Comparison of ENCODE assay signal across 16 cellular contexts in the genomic region with DNA sequence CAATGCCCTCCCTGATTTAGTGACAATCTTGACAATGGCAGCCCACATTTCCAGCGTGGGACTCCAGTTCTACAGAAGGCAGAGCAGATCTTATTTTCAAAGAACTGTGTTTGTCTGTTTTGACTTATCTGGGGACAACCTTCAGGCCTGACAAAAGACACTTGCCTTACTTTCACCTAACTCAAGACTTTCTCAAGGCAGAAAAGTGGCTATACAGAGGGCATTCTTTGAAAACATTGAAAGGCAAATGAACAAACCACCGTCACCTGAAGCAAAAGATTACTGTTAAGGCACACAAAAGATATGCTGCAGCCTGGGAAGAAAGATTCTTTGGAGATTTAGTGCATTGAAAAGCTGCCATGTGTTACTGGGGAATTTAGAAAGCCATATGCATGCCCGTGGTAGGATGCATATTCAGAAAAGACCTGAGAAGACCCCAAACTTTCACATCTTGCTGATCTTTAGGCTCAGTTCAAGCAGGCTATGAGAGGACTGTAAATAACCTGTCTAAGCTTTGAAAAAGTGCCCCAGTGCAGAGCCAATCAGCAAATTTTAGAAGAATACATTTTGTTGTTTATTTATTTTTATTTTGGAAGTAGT.
DNase-seq lines count a peak whose midpoint lies in the region; ATAC-seq, FAIRE-seq and TF ChIP-seq lines count a peak whose summit lies in the region.
"Had no signal": no experiment of that assay in that cellular context is flagged by ENCODE, and none has a peak within 500 bp of the region (broad histone marks: within the 10 kb centered on the region; RNA-seq: fewer than 3 reads in every experiment).

No MANE protein-coding gene starts in this region.

- POLR2A ChIA-PET in H1 (lab: Charles Lee; ENCODE audit: partially characterized antibody), result interaction anchor here (1.0 to 1.1 kb wide), 3 partner anchors 10 to 15 kb away, joined by 3 to 5 read pairs (median 4); no protein-coding TSS in a partner anchor
- POLR2A ChIA-PET in activated CD4-positive, alpha-beta memory T cell treated with anti-CD3 and anti-CD28 coated beads for 36 hours (lab: Charles Lee), result no interaction called here

- no peak overlapping the region for H3K4ac ChIP-seq in H9 (ENCODE audit: low read depth, low read length)
- H3K4ac ChIP-seq in H1 (replicated peaks; ENCODE audit: insufficient read length, low read depth, low read length), result no peak overlapping the region
- no peak overlapping the region for H3K4ac ChIP-seq in neuronal stem cell (ENCODE audit: low read length)

- no peaks in the 10 kb centered on the region for H3K27me3 ChIP-seq in H9 (ENCODE audit: insufficient read depth, low read length)
- no peaks in the 10 kb centered on the region for H3K27me3 ChIP-seq in OCI-LY1 (ENCODE audit: insufficient read depth, low read length)
- no peaks in the 10 kb centered on the region for H3K27me3 ChIP-seq in H1 (replicated peaks in 1 of 4; ENCODE audit: control insufficient read depth in 3 of 4, extremely low read depth in 1 of 4, insufficient read depth in 3 of 4, low read length in 3 of 4)
- no peaks in the 10 kb centered on the region for H3K27me3 ChIP-seq in neuronal stem cell (ENCODE audit: control insufficient read depth in 3 of 3, insufficient read depth in 3 of 3, low read depth in 1 of 3, low read length in 3 of 3)
- H3K27me3 ChIP-seq: SJSA1 had no signal

- no peak for DNase-seq in H9
- no peak for DNase-seq in H1 (ENCODE audit: low read depth in 1 of 2, low spot score in 2 of 2)
- DNase-seq in neuronal stem cell (ENCODE audit: low spot score), result no peak
- DNase-seq in activated CD4-positive, alpha-beta memory T cell treated with anti-CD3 and anti-CD28 coated beads for 36 hours, result no peak
- DNase-seq in activated T-helper 2 cell treated with anti-CD3 and anti-CD28 coated beads, Interferon-gamma antibody, Interleukin-2, Interleukin-4, amounts not matched to agents 10 μg/mL and 5 μg/mL and 100 μg/mL, durations not matched to agents 14 hours and 24 hours and 36 hours (ENCODE audit: low spot score), result no peak
- no peak for DNase-seq in NCI-H2171 treated with DMSO at 0.1 percent for 48 hours (lab: John Stamatoyannopoulos, UW)
- DNase-seq: C1 segment of cervical spinal cord, GF-D8, Kasumi-1, NCI-H1105 treated with DMSO at 0.1 percent for 48 hours, NCI-H1694 treated with DMSO at 0.1 percent for 48 hours, NCI-H526 had no signal

- H3K4me1 ChIP-seq in H9 (ENCODE audit: insufficient read depth, low read length), result peaks cover 3% of the 10 kb centered on the region; the same call in 1 of the 2 replicates
- peaks cover 19% of the 10 kb centered on the region for H3K4me1 ChIP-seq in OCI-LY1 (ENCODE audit: insufficient read depth, low read length, severe bottlenecking)
- peaks cover 0 to 10% (median 7%) of the 10 kb centered on the region in 4 experiments; a peak in 4 of 7 replicates for H3K4me1 ChIP-seq in H1 (replicated peaks in 1 of 4; ENCODE audit: control insufficient read depth in 3 of 4, insufficient read depth in 4 of 4, low read length in 3 of 4)
- peaks cover 5 to 6% of the 10 kb centered on the region in 2 donors for H3K4me1 ChIP-seq in neuronal stem cell (ENCODE audit: control insufficient read depth in 2 of 2, insufficient read depth in 1 of 2, low read depth in 1 of 2, low read length in 2 of 2)
- H3K4me1 ChIP-seq: SJSA1 had no signal

- H3K27ac ChIP-seq in H9 (ENCODE audit: insufficient read length, low read depth, low read length) (peak overlapping the region; percentile 41), OCI-LY1 (ENCODE audit: low read depth, low read length, poor library complexity, severe bottlenecking) (peak overlapping the region; percentile 72), H1 (ENCODE audit: low read depth, low read length) (0 out of 2 replicates have a peak overlapping the region, but pooled peaks have one; percentile 16), neuronal stem cell (replicated peaks; ENCODE audit: low read length) (no peak overlapping the region)
- H3K27ac ChIP-seq: SJSA1 had no signal

- H3K36me3 ChIP-seq in OCI-LY1 (ENCODE audit: insufficient read depth, low read length) (no peaks in the 10 kb centered on the region), H1 (ENCODE audit: control insufficient read depth in 2 of 4, insufficient read depth in 4 of 4, low read length in 3 of 4) (no peaks in the 10 kb centered on the region), neuronal stem cell (replicated peaks in 1 of 2; ENCODE audit: control insufficient read depth in 2 of 2, insufficient read depth in 2 of 2, low read length in 2 of 2) (no peaks in the 10 kb centered on the region)
- H3K36me3 ChIP-seq: SJSA1 had no signal

- H2BK20ac ChIP-seq in H9 (ENCODE audit: low read depth, low read length, poor library complexity, severe bottlenecking) (no peak overlapping the region), H1 (ENCODE audit: low read length) (no peak overlapping the region)

- peaks cover 0 to 8% (median 4%) of the 10 kb centered on the region in 3 experiments; a peak in 6 of 7 replicates for H3K36me3 Mint-ChIP-seq in H9 (ENCODE audit: insufficient read depth in 1 of 3, low read depth in 3 of 3)
- peaks cover 7% of the 10 kb centered on the region for H3K36me3 Mint-ChIP-seq in activated CD4-positive, alpha-beta memory T cell treated with anti-CD3 and anti-CD28 coated beads for 36 hours
- no peaks in the 10 kb centered on the region for H3K36me3 Mint-ChIP-seq in activated T-helper 2 cell treated with anti-CD3 and anti-CD28 coated beads, Interferon-gamma antibody, Interleukin-2, Interleukin-4, amounts not matched to agents 10 μg/mL and 5 μg/mL and 100 μg/mL, durations not matched to agents 14 hours and 24 hours and 36 hours (ENCODE audit: low read depth)

- H2AK5ac ChIP-seq in H9 (ENCODE audit: insufficient read length, low read length), result no peak overlapping the region
- H2AK5ac ChIP-seq in H1 (ENCODE audit: low read depth, low read length), result no peak overlapping the region
- no peak overlapping the region for H2AK5ac ChIP-seq in neuronal stem cell (ENCODE audit: low read depth, low read length)

- no peaks in the 10 kb centered on the region for H3K27me3 Mint-ChIP-seq in H9 (ENCODE audit: low read depth)
- no peaks in the 10 kb centered on the region for H3K27me3 Mint-ChIP-seq in activated CD4-positive, alpha-beta memory T cell treated with anti-CD3 and anti-CD28 coated beads for 36 hours
- peaks cover 2% of the 10 kb centered on the region for H3K27me3 Mint-ChIP-seq in activated T-helper 2 cell treated with anti-CD3 and anti-CD28 coated beads, Interferon-gamma antibody, Interleukin-2, Interleukin-4, amounts not matched to agents 10 μg/mL and 5 μg/mL and 100 μg/mL, durations not matched to agents 14 hours and 24 hours and 36 hours (ENCODE audit: low read depth)
- H3K27me3 Mint-ChIP-seq: IgD-negative memory B cell had no signal

- no peak for TF ChIP-seq CTCF in H9 (conservative IDR thresholded peaks at IDR 0.05)
- TF ChIP-seq CTCF in OCI-LY1 (IDR thresholded peaks at IDR 0.05; ENCODE audit: low read length), result no peak
- TF ChIP-seq CTCF in H1 (IDR thresholded peaks at IDR 0.05; ENCODE audit: control extremely low read depth in 1 of 3, insufficient read depth in 1 of 3, low read depth in 1 of 3, low read length in 3 of 3), result no peak

- CTCF ChIA-PET in H1 (lab: Charles Lee; ENCODE audit: partially characterized antibody), result interaction anchor here (1.0 to 2.4 kb wide), 3 partner anchors 9 to 44 kb away, joined by 3 to 10 read pairs (median 3); no protein-coding TSS in a partner anchor
- CTCF ChIA-PET in activated CD4-positive, alpha-beta memory T cell treated with anti-CD3 and anti-CD28 coated beads for 36 hours (lab: Charles Lee), result interaction anchor here (2.1 kb wide), 1 partner anchor 10 kb away, joined by 16 read pairs; no protein-coding TSS in a partner anchor

- no peaks in the 10 kb centered on the region for H3F3A ChIP-seq in OCI-LY1 (ENCODE audit: insufficient read depth, low read length)

- no peak for ATAC-seq in HG02642 (IDR thresholded peaks at IDR 0.05; ENCODE audit: poor library complexity, unreplicated experiment)

- H3K4me2 ChIP-seq in H9 (ENCODE audit: insufficient read depth, insufficient read length, low read length), result no peak overlapping the region
- H3K4me2 ChIP-seq in OCI-LY1 (ENCODE audit: low read length), result no peak overlapping the region
- H3K4me2 ChIP-seq in H1 (ENCODE audit: insufficient read depth in 1 of 2, low read depth in 2 of 2, low read length in 2 of 2), result peak overlapping the region; percentile 13 to 43
- peak overlapping the region; percentile 2 for H3K4me2 ChIP-seq in neuronal stem cell (ENCODE audit: insufficient read depth, low read length, poor library complexity, severe bottlenecking)

- peak overlapping the region; percentile 72 to 98 (median 72); a peak in 6 of 7 replicates for H3K27ac Mint-ChIP-seq in H9
- H3K27ac Mint-ChIP-seq in activated CD4-positive, alpha-beta memory T cell treated with anti-CD3 and anti-CD28 coated beads for 36 hours, result no peak overlapping the region
- no peak overlapping the region for H3K27ac Mint-ChIP-seq in activated T-helper 2 cell treated with anti-CD3 and anti-CD28 coated beads, Interferon-gamma antibody, Interleukin-2, Interleukin-4, amounts not matched to agents 10 μg/mL and 5 μg/mL and 100 μg/mL, durations not matched to agents 14 hours and 24 hours and 36 hours

- H2BK12ac ChIP-seq in H9 (ENCODE audit: insufficient read length, low read depth, low read length) (no peak overlapping the region), H1 (ENCODE audit: low read depth, low read length) (no peak overlapping the region), neuronal stem cell (ENCODE audit: low read length) (no peak overlapping the region)

- TF ChIP-seq RAD21 in H1 (IDR thresholded peaks at IDR 0.05 in 1 of 2, conservative IDR thresholded peaks at IDR 0.05 in 1 of 2; ENCODE audit: low read depth in 2 of 2, low read length in 2 of 2), result no peak

- H3K4me3 Mint-ChIP-seq in H9, result no peak overlapping the region
- H3K4me3 Mint-ChIP-seq in activated CD4-positive, alpha-beta memory T cell treated with anti-CD3 and anti-CD28 coated beads for 36 hours, result no peak overlapping the region
- no peak overlapping the region for H3K4me3 Mint-ChIP-seq in activated T-helper 2 cell treated with anti-CD3 and anti-CD28 coated beads, Interferon-gamma antibody, Interleukin-2, Interleukin-4, amounts not matched to agents 10 μg/mL and 5 μg/mL and 100 μg/mL, durations not matched to agents 14 hours and 24 hours and 36 hours (ENCODE audit: low read depth)
- H3K4me3 Mint-ChIP-seq: IgD-negative memory B cell had no signal

- H3K9ac ChIP-seq in H9 (ENCODE audit: extremely low read depth, insufficient read length, low read length) (peak overlapping the region; percentile 21), OCI-LY1 (ENCODE audit: low read length) (no peak overlapping the region), H1 (replicated peaks in 1 of 4; ENCODE audit: extremely low read depth in 1 of 4, low read depth in 3 of 4, low read length in 3 of 4) (no peak overlapping the region), neuronal stem cell (ENCODE audit: low read depth, low read length, poor library complexity) (no peak overlapping the region)

- TF ChIP-seq EP300 in H1 (IDR thresholded peaks at IDR 0.05; ENCODE audit: borderline replicate concordance in 1 of 2, low read depth in 2 of 2, low read length in 2 of 2), result no peak

- H4K5ac ChIP-seq in H9 (ENCODE audit: insufficient read length, low read depth, low read length) (no peak overlapping the region), H1 (ENCODE audit: insufficient read length, low read depth, low read length) (peak overlapping the region; percentile 41)

- FAIRE-seq in H1 (lab: Jason Lieb, UNC), result peak; percentile 55

- peaks cover 20 to 37% of the 10 kb centered on the region in 2 experiments for H3K4me1 Mint-ChIP-seq in H9
- peaks cover 2% of the 10 kb centered on the region for H3K4me1 Mint-ChIP-seq in activated CD4-positive, alpha-beta memory T cell treated with anti-CD3 and anti-CD28 coated beads for 36 hours (ENCODE audit: low read depth)
- H3K4me1 Mint-ChIP-seq in activated T-helper 2 cell treated with anti-CD3 and anti-CD28 coated beads, Interferon-gamma antibody, Interleukin-2, Interleukin-4, amounts not matched to agents 10 μg/mL and 5 μg/mL and 100 μg/mL, durations not matched to agents 14 hours and 24 hours and 36 hours (ENCODE audit: low read depth), result no peaks in the 10 kb centered on the region

- H3K23ac ChIP-seq in H9 (ENCODE audit: insufficient read length, low read depth, low read length) (no peak overlapping the region), H1 (ENCODE audit: insufficient read length) (no peak overlapping the region), neuronal stem cell (ENCODE audit: low read depth, low read length, poor library complexity) (no peak overlapping the region)

- no peak overlapping the region for H3K14ac ChIP-seq in H9 (ENCODE audit: insufficient read depth, low read length)
- H3K14ac ChIP-seq in H1 (ENCODE audit: insufficient read length), result no peak overlapping the region
- H3K14ac ChIP-seq in neuronal stem cell (ENCODE audit: low read length), result no peak overlapping the region

- no peak for TF ChIP-seq POLR2A in H1 (IDR thresholded peaks at IDR 0.05; ENCODE audit: control extremely low read depth in 1 of 2, low read depth in 2 of 2, low read length in 2 of 2)

- intact Hi-C loops in activated CD4-positive, alpha-beta memory T cell treated with anti-CD3 and anti-CD28 coated beads for 36 hours (cut with micrococcal nuclease), result no loop called here
- intact Hi-C loops in activated T-helper 2 cell treated with anti-CD3 and anti-CD28 coated beads, Interferon-gamma antibody, Interleukin-2, Interleukin-4, amounts not matched to agents 10 μg/mL and 5 μg/mL and 100 μg/mL, durations not matched to agents 14 hours and 24 hours and 36 hours (cut with micrococcal nuclease), result no loop called here

- WGBS in H9 (ENCODE audit: extremely low coverage, insufficient read length, low lambda C conversion rate), result no CpG with 5 or more reads among the region's 3 CpGs
- 31% methylated on average over 3 of the region's 3 CpGs; no CpG with 5 or more reads in 1 of the 2 experiments for WGBS in H1 (ENCODE audit: extremely low coverage in 1 of 2, insufficient coverage in 1 of 2, insufficient read length in 1 of 2, insufficient replicate concordance in 2 of 2, low coverage in 1 of 2, low lambda C conversion rate in 2 of 2, missing lambda C conversion rate in 1 of 2), 2 experiments
- no CpG with 5 or more reads among the region's 3 CpGs for WGBS in neuronal stem cell (ENCODE audit: extremely low coverage in 2 of 2, insufficient read length in 2 of 2, insufficient replicate concordance in 1 of 2), 2 donors

- H3K56ac ChIP-seq in H9 (ENCODE audit: insufficient read length, low read depth, low read length) (no peak overlapping the region), H1 (replicated peaks; ENCODE audit: insufficient read length, low read depth, low read length) (no peak overlapping the region)

- no peaks in the 10 kb centered on the region; a peak in 1 of 5 replicates for H3K9me3 Mint-ChIP-seq in H9
- H3K9me3 Mint-ChIP-seq in activated CD4-positive, alpha-beta memory T cell treated with anti-CD3 and anti-CD28 coated beads for 36 hours, result peaks cover 13% of the 10 kb centered on the region
- H3K9me3 Mint-ChIP-seq in activated T-helper 2 cell treated with anti-CD3 and anti-CD28 coated beads, Interferon-gamma antibody, Interleukin-2, Interleukin-4, amounts not matched to agents 10 μg/mL and 5 μg/mL and 100 μg/mL, durations not matched to agents 14 hours and 24 hours and 36 hours, result peaks cover 13% of the 10 kb centered on the region

- H3K9me3 ChIP-seq in H9 (ENCODE audit: control insufficient read depth, low read depth, low read length) (no peaks in the 10 kb centered on the region), OCI-LY1 (ENCODE audit: low read length) (no peaks in the 10 kb centered on the region), H1 (ENCODE audit: insufficient read depth in 2 of 2, low read depth in 1 of 2, low read length in 1 of 2) (no peaks in the 10 kb centered on the region), neuronal stem cell (replicated peaks in 1 of 2; ENCODE audit: control insufficient read depth in 2 of 2, insufficient read depth in 1 of 2, low read depth in 1 of 2, low read length in 2 of 2) (no peaks in the 10 kb centered on the region)
- H3K9me3 ChIP-seq: SJSA1 had no signal

- H3K9me2 ChIP-seq in OCI-LY1 (ENCODE audit: low read depth, low read length), result no peaks in the 10 kb centered on the region

- H4K20me1 ChIP-seq in H9 (ENCODE audit: control insufficient read depth, insufficient read depth, insufficient read length) (no peaks in the 10 kb centered on the region), OCI-LY1 (ENCODE audit: insufficient read depth, low read length) (no peaks in the 10 kb centered on the region), H1 (replicated peaks in 1 of 2; ENCODE audit: control insufficient read depth in 1 of 2, insufficient read depth in 2 of 2, low read length in 2 of 2) (no peaks in the 10 kb centered on the region)

- H2BK15ac ChIP-seq in H9 (ENCODE audit: low read depth, low read length), result no peak overlapping the region
- no peak overlapping the region for H2BK15ac ChIP-seq in H1 (ENCODE audit: low read length)
- no peak overlapping the region for H2BK15ac ChIP-seq in neuronal stem cell (ENCODE audit: low read length)

- H3K23me2 ChIP-seq in H9 (ENCODE audit: insufficient read length, low read depth, low read length, poor library complexity, severe bottlenecking), result no peaks in the 10 kb centered on the region
- no peaks in the 10 kb centered on the region for H3K23me2 ChIP-seq in H1 (ENCODE audit: low read depth, low read length)

- no peak overlapping the region for H3T11ph ChIP-seq in H9 (ENCODE audit: low read length)

- H3K79me1 ChIP-seq in H9 (ENCODE audit: insufficient read depth, low read depth, low read length, poor library complexity, severe bottlenecking), result no peaks in the 10 kb centered on the region
- H3K79me1 ChIP-seq in H1 (ENCODE audit: low read depth, low read length), result no peaks in the 10 kb centered on the region; the same call in 1 of the 2 replicates
- no peaks in the 10 kb centered on the region for H3K79me1 ChIP-seq in neuronal stem cell (ENCODE audit: low read depth, low read length)

- H2BK120ac ChIP-seq in H9 (ENCODE audit: low read depth, low read length, poor library complexity, severe bottlenecking) (no peak overlapping the region), H1 (replicated peaks; ENCODE audit: low read depth, low read length) (no peak overlapping the region), neuronal stem cell (ENCODE audit: low read depth, low read length) (no peak overlapping the region)

- H3K18ac ChIP-seq in H9 (ENCODE audit: insufficient read length, low read depth, low read length), result no peak overlapping the region
- H3K18ac ChIP-seq in H1 (ENCODE audit: extremely low read depth, low read length), result peak overlapping the region; percentile 24; the same call in 1 of the 2 replicates
- H3K18ac ChIP-seq in neuronal stem cell (ENCODE audit: low read length), result no peak overlapping the region

- H4K91ac ChIP-seq in H9 (ENCODE audit: insufficient read length, low read depth, low read length), result no peak overlapping the region
- no peak overlapping the region for H4K91ac ChIP-seq in H1 (replicated peaks; ENCODE audit: insufficient read length, low read length)
- H4K91ac ChIP-seq in neuronal stem cell (ENCODE audit: low read depth, low read length, poor library complexity), result no peak overlapping the region

- no peak overlapping the region for H2BK5ac ChIP-seq in H9 (ENCODE audit: insufficient read length, low read length)
- H2BK5ac ChIP-seq in H1 (ENCODE audit: low read depth, low read length), result peak overlapping the region; percentile 58; the same call in 1 of the 2 replicates
- no peak overlapping the region for H2BK5ac ChIP-seq in neuronal stem cell (ENCODE audit: low read length)

- H3K4me3 ChIP-seq in OCI-LY1 (ENCODE audit: low read depth, low read length, poor library complexity, severe bottlenecking) (no peak overlapping the region), H1 (ENCODE audit: extremely low read depth in 1 of 4, insufficient read depth in 2 of 4, low read depth in 3 of 4, low read length in 4 of 4) (peak overlapping the region in 1 of 4 experiments; percentile 3; a peak in 1 of 8 replicates), neuronal stem cell (ENCODE audit: low read length in 2 of 2) (no peak overlapping the region)
- H3K4me3 ChIP-seq: SJSA1 had no signal

- no peaks in the 10 kb centered on the region; the same call in 1 of the 2 replicates for H3K79me2 ChIP-seq in H9 (ENCODE audit: insufficient read depth, low read length)
- no peaks in the 10 kb centered on the region for H3K79me2 ChIP-seq in OCI-LY1 (ENCODE audit: insufficient read depth, low read length)
- H3K79me2 ChIP-seq in H1 (ENCODE audit: control insufficient read depth in 1 of 2, insufficient read depth in 2 of 2, low read length in 2 of 2), result peaks cover 0 to 73% of the 10 kb centered on the region in 2 experiments; a peak in 2 of 4 replicates

- H2AFZ ChIP-seq in H9 (ENCODE audit: low read length), result no peak overlapping the region
- H2AFZ ChIP-seq in OCI-LY1 (ENCODE audit: low read length), result no peak overlapping the region
- no peak overlapping the region for H2AFZ ChIP-seq in H1 (ENCODE audit: low read length)
- no peak overlapping the region for H2AFZ ChIP-seq in neuronal stem cell (ENCODE audit: low read length)

- H4K8ac ChIP-seq in H9 (replicated peaks; ENCODE audit: insufficient read length, low read depth, low read length) (no peak overlapping the region), H1 (ENCODE audit: extremely low read depth, insufficient read depth, low read length) (no peak overlapping the region), neuronal stem cell (ENCODE audit: low read depth, low read length) (no peak overlapping the region)

Comparison
In these comparisons a context has a peak if more than half of its experiments do, and no peak if none do; other contexts are left out.
1. H3K4me2 ChIP-seq: peak in H1 (2 of 2) and neuronal stem cell (single experiment); none in H9 (single experiment) and OCI-LY1 (single experiment).
2. H3K27ac Mint-ChIP-seq: peak in H9 (3 of 3); none in activated CD4-positive, alpha-beta memory T cell treated with anti-CD3 and anti-CD28 coated beads for 36 hours (single experiment) and activated T-helper 2 cell treated with anti-CD3 and anti-CD28 coated beads, Interferon-gamma antibody, Interleukin-2, Interleukin-4, amounts not matched to agents 10 μg/mL and 5 μg/mL and 100 μg/mL, durations not matched to agents 14 hours and 24 hours and 36 hours (single experiment).